In genomic region chr16:75593825-75594820, GRCh38 we compare ENCODE assay signal across 8 cellular contexts. TPM values are rescaled to one million over a fixed set of nuclear protein-coding genes. Genes with fewer than 3 reads are reported as not detected.
DNase-seq lines count a peak whose midpoint lies in the region; ATAC-seq, FAIRE-seq and TF ChIP-seq lines count a peak whose summit lies in the region.

No MANE protein-coding gene starts in this region.

- BruUV-seq in A673 (replicated peaks; lab: Mats Ljungman, UMichigan) (no TSS peak), endothelial cell of umbilical vein (replicated peaks; lab: Mats Ljungman, UMichigan) (TSS peak; percentile 89)

- TF ChIP-seq POLR2A in endothelial cell of umbilical vein (IDR thresholded peaks at IDR 0.05; ENCODE audit: low read depth, low read length), result no peak

- H3K79me2 ChIP-seq in GM23248 (ENCODE audit: insufficient read depth) (no peaks in the 10 kb centered on the region), endothelial cell of umbilical vein (ENCODE audit: control insufficient read depth, insufficient read depth, low read length) (no peaks in the 10 kb centered on the region)

- DNase-seq in A673 (ENCODE audit: low spot score), result peak; percentile 79
- peak; percentile 57 for DNase-seq in GM23248
- peak; percentile 72 for DNase-seq in OCI-M1 (lab: John Stamatoyannopoulos, UW)
- peak; percentile 48 for DNase-seq in endothelial cell of umbilical vein (ENCODE audit: low read depth, low spot score)
- no peak for DNase-seq in COR-L47 (lab: John Stamatoyannopoulos, UW)
- DNase-seq in NK-92 (lab: John Stamatoyannopoulos, UW; ENCODE audit: unreplicated experiment), result no peak
- no peak for DNase-seq in upper lobe of right lung
- no peak for DNase-seq in Ammon's horn (ENCODE audit: low spot score)

- H3F3A ChIP-seq in GM23248 (ENCODE audit: insufficient read depth), result peaks cover 18% of the 10 kb centered on the region; the same call in 1 of the 2 replicates

- H3K4me3 ChIP-seq in A673 (ENCODE audit: low read depth, low read length, poor library complexity, severe bottlenecking) (no peak overlapping the region), GM23248 (no peak overlapping the region), endothelial cell of umbilical vein (replicated peaks in 1 of 3; ENCODE audit: insufficient read depth in 1 of 3, low read depth in 1 of 3, low read length in 3 of 3) (no peak overlapping the region), upper lobe of right lung (no peak overlapping the region)

- dilution Hi-C loops in endothelial cell of umbilical vein (cut with MboI; ENCODE audit: extremely low pct_ligation_motif_present, low sequenced_read_pairs), result no loop called here

- H3K27ac ChIP-seq in A673 (ENCODE audit: low read depth, low read length, poor library complexity, severe bottlenecking), result peak overlapping the region; percentile 78
- peak overlapping the region; percentile 14; the same call in 1 of the 2 replicates for H3K27ac ChIP-seq in GM23248
- H3K27ac ChIP-seq in endothelial cell of umbilical vein (ENCODE audit: insufficient read depth, low read depth, low read length), result peak overlapping the region; percentile 93
- no peak overlapping the region for H3K27ac ChIP-seq in upper lobe of right lung

- in situ Hi-C loops in GM23248 (cut with MboI), result no loop called here

- H2AFZ ChIP-seq in GM23248 (no peak overlapping the region), endothelial cell of umbilical vein (ENCODE audit: low read depth, low read length) (peak overlapping the region; percentile 73)

- H3K4me1 ChIP-seq in A673 (ENCODE audit: insufficient read depth, low read length, poor library complexity, severe bottlenecking) (peaks cover 30% of the 10 kb centered on the region), GM23248 (ENCODE audit: insufficient read depth) (peaks cover 30% of the 10 kb centered on the region), endothelial cell of umbilical vein (ENCODE audit: control insufficient read depth, extremely low read depth, insufficient read depth, low read length) (peaks cover 16% of the 10 kb centered on the region), upper lobe of right lung (peaks cover 4% of the 10 kb centered on the region)

- no peaks in the 10 kb centered on the region for H3K9me1 ChIP-seq in endothelial cell of umbilical vein (replicated peaks; ENCODE audit: control insufficient read depth, extremely low read depth, insufficient read depth, low read length)

- H3K27me3 ChIP-seq in A673 (replicated peaks; ENCODE audit: insufficient read depth, low read depth, low read length, poor library complexity), result no peaks in the 10 kb centered on the region
- H3K27me3 ChIP-seq in GM23248 (replicated peaks; ENCODE audit: insufficient read depth), result no peaks in the 10 kb centered on the region
- H3K27me3 ChIP-seq in endothelial cell of umbilical vein (ENCODE audit: control insufficient read depth in 2 of 2, insufficient read depth in 2 of 2, low read length in 2 of 2), result no peaks in the 10 kb centered on the region
- H3K27me3 ChIP-seq in upper lobe of right lung, result no peaks in the 10 kb centered on the region

- FAIRE-seq in endothelial cell of umbilical vein (lab: Jason Lieb, UNC), result peak; percentile 77

- H3K9ac ChIP-seq in GM23248 (no peak overlapping the region), endothelial cell of umbilical vein (replicated peaks; ENCODE audit: extremely low read depth, insufficient read depth, low read length) (peak overlapping the region; percentile 62)

- no peaks in the 10 kb centered on the region for H3K9me2 ChIP-seq in GM23248 (ENCODE audit: insufficient read depth)

- TF ChIP-seq CTCF in A673 (conservative IDR thresholded peaks at IDR 0.05; ENCODE audit: low read depth, low read length), result no peak
- no peak for TF ChIP-seq CTCF in endothelial cell of umbilical vein (IDR thresholded peaks at IDR 0.05; ENCODE audit: extremely low read depth in 1 of 2, insufficient read depth in 1 of 2, low read depth in 1 of 2, low read length in 2 of 2)
- TF ChIP-seq CTCF in upper lobe of right lung (IDR thresholded peaks at IDR 0.05), result no peak

- peaks cover 9% of the 10 kb centered on the region for H3K36me3 ChIP-seq in A673 (ENCODE audit: insufficient read depth, low read length, poor library complexity, severe bottlenecking)
- H3K36me3 ChIP-seq in GM23248 (ENCODE audit: low read depth), result peaks cover 9% of the 10 kb centered on the region; the same call in 1 of the 2 replicates
- H3K36me3 ChIP-seq in endothelial cell of umbilical vein (ENCODE audit: control insufficient read depth in 2 of 2, extremely low read depth in 1 of 2, insufficient read depth in 2 of 2, low read length in 2 of 2), result peaks cover 2 to 3% of the 10 kb centered on the region in 2 experiments
- H3K36me3 ChIP-seq in upper lobe of right lung, result peaks cover 12% of the 10 kb centered on the region

- intact Hi-C loops in A673 (cut with micrococcal nuclease; ENCODE audit: unreplicated experiment), result no loop called here
- intact Hi-C loops in endothelial cell of umbilical vein (cut with micrococcal nuclease), result loop anchor here (1.0 to 2.0 kb wide), 2 partner anchors 29 to 77 kb away; partner anchors contain the start of gene ADAT1
- intact Hi-C loops in upper lobe of right lung (cut with DNase I), result no loop called here

- CTCF ChIA-PET in A673 (lab: Charles Lee), result no interaction called here
- CTCF ChIA-PET in endothelial cell of umbilical vein (lab: Charles Lee), result interaction anchor here (1.2 kb wide), 1 partner anchor 8 kb away, joined by 3 read pairs; no protein-coding TSS in a partner anchor

- POLR2A ChIA-PET in A673 (lab: Charles Lee; ENCODE audit: low non-redundant PET) (interaction anchor here (0.6 kb wide), 1 partner anchor 12 kb away, joined by 3 read pairs; no protein-coding TSS in a partner anchor), endothelial cell of umbilical vein (lab: Charles Lee) (no interaction called here)

- no peaks in the 10 kb centered on the region for H4K20me1 ChIP-seq in GM23248 (ENCODE audit: insufficient read depth)
- no peaks in the 10 kb centered on the region for H4K20me1 ChIP-seq in endothelial cell of umbilical vein (replicated peaks; ENCODE audit: control insufficient read depth, extremely low read depth, insufficient read depth, low read length)

- H3K9me3 ChIP-seq in A673 (ENCODE audit: low read depth, low read length, poor library complexity, severe bottlenecking) (no peaks in the 10 kb centered on the region), GM23248 (ENCODE audit: low read depth) (no peaks in the 10 kb centered on the region), endothelial cell of umbilical vein (replicated peaks; ENCODE audit: control insufficient read depth, insufficient read depth, low read length) (no peaks in the 10 kb centered on the region), upper lobe of right lung (no peaks in the 10 kb centered on the region)

- H3K4me2 ChIP-seq in GM23248 (ENCODE audit: unreplicated experiment) (no peak overlapping the region), endothelial cell of umbilical vein (ENCODE audit: insufficient read depth, low read length) (peak overlapping the region; percentile 57)

- WGBS in GM23248 (ENCODE audit: low coverage in 1 of 2, low lambda C conversion rate in 2 of 2, missing lambda C conversion rate in 2 of 2), 2 experiments, result 72 to 74% methylated on average over 17 of the region's 17 CpGs

- ATAC-seq in upper lobe of right lung, result no peak

RNA-seq across cellular contexts. Expression of gene GABARAPL2, which starts 27.9 kb away (rescaled TPM):
- total RNA-seq in A673 (2021), result 88.8 and 95.4 TPM in 2 replicates
- total RNA-seq in GM23248 (2014; rRNA removed; shearing (Covaris generic)), result 52.7 and 57.5 TPM in 2 replicates
- polyA plus RNA-seq in GM23248 (2016; fragmentation: Nextera tagmentation; extraction: Ambion mirVana), result 252 and 257 TPM in 2 replicates
- 77.9 and 82.5 TPM in 2 replicates for total RNA-seq in endothelial cell of umbilical vein
- polyA plus RNA-seq in endothelial cell of umbilical vein, result 51.9 and 84.5 TPM in 2 replicates
- polyA plus RNA-seq in endothelial cell of umbilical vein (2011; cell fraction: cytosol; rRNA removed), result 81.3 and 84.0 TPM in 2 replicates
- polyA plus RNA-seq in endothelial cell of umbilical vein (2011; cell fraction: nucleus; rRNA removed), result 41.5 and 46.8 TPM in 2 replicates
- 94.9 and 95.6 TPM in 2 replicates for polyA plus RNA-seq in endothelial cell of umbilical vein (2012)
- polyA minus RNA-seq in endothelial cell of umbilical vein, result 28.3 and 29.0 TPM in 2 replicates
- 21.4 TPM for polyA minus RNA-seq in endothelial cell of umbilical vein (2011; cell fraction: cytosol; rRNA and poly(A)+ RNA removed)
- 15.6 and 18.6 TPM in 2 replicates for polyA minus RNA-seq in endothelial cell of umbilical vein (2011; cell fraction: nucleus; rRNA and poly(A)+ RNA removed)
- 109 TPM for total RNA-seq in upper lobe of right lung

RNA-seq across cellular contexts. Expression of gene ADAT1, which starts 29.0 kb away (rescaled TPM):
- total RNA-seq in A673 (2021) (65.3 and 79.7 TPM in 2 replicates), endothelial cell of umbilical vein (56.6 and 57.9 TPM in 2 replicates), upper lobe of right lung (44.8 TPM)
- total RNA-seq in GM23248 (2014; rRNA removed; shearing (Covaris generic)), result 31.3 and 40.1 TPM in 2 replicates
- polyA plus RNA-seq in GM23248 (2016; fragmentation: Nextera tagmentation; extraction: Ambion mirVana) (18.9 and 25.8 TPM in 2 replicates), endothelial cell of umbilical vein (27.2 and 33.2 TPM in 2 replicates)
- polyA plus RNA-seq in endothelial cell of umbilical vein (2011; cell fraction: cytosol; rRNA removed), result 30.7 and 33.5 TPM in 2 replicates
- polyA plus RNA-seq in endothelial cell of umbilical vein (2011; cell fraction: nucleus; rRNA removed), result 44.5 and 47.6 TPM in 2 replicates
- polyA plus RNA-seq in endothelial cell of umbilical vein (2012), result 37.1 and 46.7 TPM in 2 replicates
- 40.2 and 49.1 TPM in 2 replicates for polyA minus RNA-seq in endothelial cell of umbilical vein
- 29.3 TPM for polyA minus RNA-seq in endothelial cell of umbilical vein (2011; cell fraction: cytosol; rRNA and poly(A)+ RNA removed)
- polyA minus RNA-seq in endothelial cell of umbilical vein (2011; cell fraction: nucleus; rRNA and poly(A)+ RNA removed), result 35.5 and 40.9 TPM in 2 replicates

RNA-seq across cellular contexts. Expression of gene TMEM231, which starts 38.1 kb away (rescaled TPM):
- total RNA-seq in A673 (2021) (17.3 and 19.4 TPM in 2 replicates), endothelial cell of umbilical vein (9.4 and 10.0 TPM in 2 replicates), upper lobe of right lung (4.5 TPM)
- total RNA-seq in GM23248 (2014; rRNA removed; shearing (Covaris generic)), result 14.2 and 20.3 TPM in 2 replicates
- polyA plus RNA-seq in GM23248 (2016; fragmentation: Nextera tagmentation; extraction: Ambion mirVana) (12.7 and 13.5 TPM in 2 replicates), endothelial cell of umbilical vein (35.8 and 41.7 TPM in 2 replicates)
- 19.0 and 19.8 TPM in 2 replicates for polyA plus RNA-seq in endothelial cell of umbilical vein (2011; cell fraction: cytosol; rRNA removed)
- polyA plus RNA-seq in endothelial cell of umbilical vein (2011; cell fraction: nucleus; rRNA removed), result 13.1 and 15.3 TPM in 2 replicates
- polyA plus RNA-seq in endothelial cell of umbilical vein (2012), result 8.0 and 9.7 TPM in 2 replicates
- 45.8 and 61.7 TPM in 2 replicates for polyA minus RNA-seq in endothelial cell of umbilical vein
- polyA minus RNA-seq in endothelial cell of umbilical vein (2011; cell fraction: cytosol; rRNA and poly(A)+ RNA removed), result 13.8 TPM
- 7.1 and 7.5 TPM in 2 replicates for polyA minus RNA-seq in endothelial cell of umbilical vein (2011; cell fraction: nucleus; rRNA and poly(A)+ RNA removed)

RNA-seq across cellular contexts. Expression of gene KARS1, which starts 53.3 kb away (rescaled TPM):
- 244 and 253 TPM in 2 replicates for total RNA-seq in A673 (2021)
- 114 and 117 TPM in 2 replicates for total RNA-seq in GM23248 (2014; rRNA removed; shearing (Covaris generic))
- polyA plus RNA-seq in GM23248 (2016; fragmentation: Nextera tagmentation; extraction: Ambion mirVana), result 130 and 134 TPM in 2 replicates
- 137 and 146 TPM in 2 replicates for total RNA-seq in endothelial cell of umbilical vein
- polyA plus RNA-seq in endothelial cell of umbilical vein, result 70.4 and 83.3 TPM in 2 replicates
- polyA plus RNA-seq in endothelial cell of umbilical vein (2011; cell fraction: cytosol; rRNA removed), result 124 and 136 TPM in 2 replicates
- 97.3 and 108 TPM in 2 replicates for polyA plus RNA-seq in endothelial cell of umbilical vein (2011; cell fraction: nucleus; rRNA removed)
- polyA plus RNA-seq in endothelial cell of umbilical vein (2012), result 149 and 166 TPM in 2 replicates
- 103 and 105 TPM in 2 replicates for polyA minus RNA-seq in endothelial cell of umbilical vein
- 74.8 TPM for polyA minus RNA-seq in endothelial cell of umbilical vein (2011; cell fraction: cytosol; rRNA and poly(A)+ RNA removed)
- 42.7 and 67.9 TPM in 2 replicates for polyA minus RNA-seq in endothelial cell of umbilical vein (2011; cell fraction: nucleus; rRNA and poly(A)+ RNA removed)
- 90.5 TPM for total RNA-seq in upper lobe of right lung

RNA-seq across cellular contexts. Expression of gene TERF2IP, which starts 53.5 kb away (rescaled TPM):
- 43.0 and 48.5 TPM in 2 replicates for total RNA-seq in A673 (2021)
- total RNA-seq in GM23248 (2014; rRNA removed; shearing (Covaris generic)), result 44.8 and 60.7 TPM in 2 replicates
- polyA plus RNA-seq in GM23248 (2016; fragmentation: Nextera tagmentation; extraction: Ambion mirVana), result 59.8 and 66.9 TPM in 2 replicates
- total RNA-seq in endothelial cell of umbilical vein, result 40.7 and 41.5 TPM in 2 replicates
- polyA plus RNA-seq in endothelial cell of umbilical vein, result 17.3 and 19.0 TPM in 2 replicates
- polyA plus RNA-seq in endothelial cell of umbilical vein (2011; cell fraction: cytosol; rRNA removed), result 23.6 and 25.3 TPM in 2 replicates
- 15.0 and 22.1 TPM in 2 replicates for polyA plus RNA-seq in endothelial cell of umbilical vein (2011; cell fraction: nucleus; rRNA removed)
- 48.8 and 49.3 TPM in 2 replicates for polyA plus RNA-seq in endothelial cell of umbilical vein (2012)
- polyA minus RNA-seq in endothelial cell of umbilical vein, result 8.0 and 9.7 TPM in 2 replicates
- polyA minus RNA-seq in endothelial cell of umbilical vein (2011; cell fraction: cytosol; rRNA and poly(A)+ RNA removed), result 11.8 TPM
- 11.5 and 11.9 TPM in 2 replicates for polyA minus RNA-seq in endothelial cell of umbilical vein (2011; cell fraction: nucleus; rRNA and poly(A)+ RNA removed)
- 56.2 TPM for total RNA-seq in upper lobe of right lung

Comparison
In these comparisons a context has a peak if more than half of its experiments do, and no peak if none do; other contexts are left out.
1. DNase-seq: peak in A673 (single experiment), GM23248 (single experiment), OCI-M1 (single experiment) and endothelial cell of umbilical vein (single experiment); none in COR-L47 (single experiment), NK-92 (single experiment), upper lobe of right lung (single experiment) and Ammon's horn (single experiment).